ENCODE assay signal across 12 cellular contexts in the genomic region with DNA sequence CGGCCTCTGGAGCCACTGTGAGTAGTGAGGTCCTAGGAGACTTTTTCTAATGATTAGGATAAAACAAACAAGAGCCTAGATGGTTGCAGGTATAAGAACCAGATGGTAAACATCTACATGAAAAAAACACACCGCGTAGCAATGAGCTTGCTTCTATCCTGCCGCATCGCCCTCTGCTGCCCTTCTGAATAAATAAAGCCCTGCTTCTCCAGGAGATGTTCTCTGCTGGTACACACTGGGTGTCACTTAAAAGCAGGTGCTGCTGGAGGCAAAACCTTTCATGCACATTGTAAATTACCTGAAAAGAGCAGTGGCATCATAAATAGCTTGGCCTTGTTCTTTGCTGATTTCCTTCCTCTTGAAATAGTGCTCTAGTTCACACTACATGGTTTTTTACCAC.
DNase-seq lines count a peak whose midpoint lies in the region; ATAC-seq and TF ChIP-seq lines count a peak whose summit lies in the region.
"Had no signal": no experiment of that assay in that cellular context is flagged by ENCODE, and none has a peak within 500 bp of the region (broad histone marks: within the 10 kb centered on the region; RNA-seq: fewer than 3 reads in every experiment).

No MANE protein-coding gene starts in this region.

- H3F3A ChIP-seq in OCI-LY1 (ENCODE audit: insufficient read depth, low read length), result no peaks in the 10 kb centered on the region

- H3K4me1 ChIP-seq in left ventricle myocardium inferior, result no peaks in the 10 kb centered on the region
- H3K4me1 ChIP-seq in OCI-LY1 (ENCODE audit: insufficient read depth, low read length, severe bottlenecking), result no peaks in the 10 kb centered on the region
- H3K4me1 ChIP-seq: Caco-2 had no signal

- H3K4me2 ChIP-seq in OCI-LY1 (ENCODE audit: low read length), result no peak overlapping the region

- H3K9me3 ChIP-seq in left ventricle myocardium inferior (replicated peaks) (no peaks in the 10 kb centered on the region), OCI-LY1 (ENCODE audit: low read length) (no peaks in the 10 kb centered on the region)
- H3K9me3 ChIP-seq: Caco-2 had no signal

- H3K9ac ChIP-seq in OCI-LY1 (ENCODE audit: low read length), result no peak overlapping the region

- no peak overlapping the region for H2AFZ ChIP-seq in OCI-LY1 (ENCODE audit: low read length)

- intact Hi-C loops in left ventricle myocardium inferior (cut with micrococcal nuclease), result no loop called here
- intact Hi-C loops in left ventricle myocardium superior (cut with micrococcal nuclease), result no loop called here

- no peaks in the 10 kb centered on the region for H3K79me2 ChIP-seq in OCI-LY1 (ENCODE audit: insufficient read depth, low read length)

- no peak overlapping the region for H3K27ac ChIP-seq in left ventricle myocardium inferior (replicated peaks)
- no peak overlapping the region for H3K27ac ChIP-seq in OCI-LY1 (ENCODE audit: low read depth, low read length, poor library complexity, severe bottlenecking)
- H3K27ac ChIP-seq: RWPE1 had no signal

- TF ChIP-seq CTCF in left ventricle myocardium inferior (IDR thresholded peaks at IDR 0.05; ENCODE audit: borderline replicate concordance) (peak; percentile 23), OCI-LY1 (IDR thresholded peaks at IDR 0.05; ENCODE audit: low read length) (0 out of 2 replicates have a peak, but pooled peaks have one; percentile 8)

- no peak for DNase-seq in left ventricle myocardium inferior
- DNase-seq in left ventricle myocardium superior, result no peak
- DNase-seq in fibroblast of peridontal ligament (ENCODE audit: extremely low read depth), result peak; percentile 29
- no peak for DNase-seq in LoVo (ENCODE audit: low spot score)
- DNase-seq in OCI-M2 (lab: John Stamatoyannopoulos, UW; ENCODE audit: unreplicated experiment), result no peak
- DNase-seq: naive thymus-derived CD8-positive, alpha-beta T cell; stimulated activated CD4-positive, alpha-beta T cell treated with anti-CD3 and anti-CD28 coated beads, Interleukin-2, amount 100 ng/mL, for 24 hours had no signal

- peaks cover 68% of the 10 kb centered on the region for H3K27me3 ChIP-seq in left ventricle myocardium inferior (ENCODE audit: low read depth)
- no peaks in the 10 kb centered on the region for H3K27me3 ChIP-seq in OCI-LY1 (ENCODE audit: insufficient read depth, low read length)

- no peaks in the 10 kb centered on the region for H4K20me1 ChIP-seq in OCI-LY1 (ENCODE audit: insufficient read depth, low read length)

- no peak overlapping the region for H3K4me3 ChIP-seq in left ventricle myocardium inferior
- no peak overlapping the region for H3K4me3 ChIP-seq in OCI-LY1 (ENCODE audit: low read depth, low read length, poor library complexity, severe bottlenecking)

- no peaks in the 10 kb centered on the region for H3K36me3 ChIP-seq in left ventricle myocardium inferior
- no peaks in the 10 kb centered on the region for H3K36me3 ChIP-seq in OCI-LY1 (ENCODE audit: insufficient read depth, low read length)

- H3K9me2 ChIP-seq in OCI-LY1 (ENCODE audit: low read depth, low read length), result no peaks in the 10 kb centered on the region

- no peak for ATAC-seq in left ventricle myocardium superior
- no peak for ATAC-seq in GM21367 (IDR thresholded peaks at IDR 0.05; ENCODE audit: unreplicated experiment)
- no peak for ATAC-seq in GM18909 (IDR thresholded peaks at IDR 0.05; ENCODE audit: poor library complexity, unreplicated experiment)
- ATAC-seq: naive thymus-derived CD8-positive, alpha-beta T cell had no signal
